ENCODE assay signal across 14 cellular contexts in the genomic region with DNA sequence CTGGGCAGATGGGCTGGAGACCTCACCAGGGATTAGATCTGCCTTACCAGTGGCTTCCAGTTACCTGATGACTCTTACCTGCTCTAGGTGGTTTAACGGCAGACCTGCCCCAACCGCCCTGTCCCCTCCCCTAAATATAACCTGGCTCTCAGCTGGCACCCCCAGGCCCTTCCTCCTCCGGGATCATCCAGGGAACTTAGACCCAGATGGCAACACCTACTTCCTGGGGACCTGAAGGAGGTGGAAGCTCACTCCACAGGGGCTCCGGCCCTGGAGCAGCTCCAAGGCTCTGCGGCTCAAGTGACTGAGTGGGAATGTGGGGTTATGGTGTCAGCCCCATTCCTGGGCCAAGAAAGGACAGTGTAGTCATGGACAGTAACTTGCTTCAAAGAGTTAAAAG.
"Had no signal": no experiment of that assay in that cellular context is flagged by ENCODE, and none has a peak within 500 bp of the region (broad histone marks: within the 10 kb centered on the region; RNA-seq: fewer than 3 reads in every experiment).

No MANE protein-coding gene starts in this region.

- H3K9me3 ChIP-seq: ovary, thyroid gland had no signal

- ATAC-seq: stimulated activated memory B cell treated with anti-CD40 and anti-IgM and Interleukin-4, amounts not matched to agents 10 μg/mL and 1 μg/mL and 100 μg/mL, for 72 hours had no signal

- H3K4me3 ChIP-seq: hepatocyte, ovary, thyroid gland had no signal

- H2AFZ ChIP-seq: hepatocyte had no signal

- H3K4me3 Mint-ChIP-seq: activated CD4-positive, alpha-beta T cell treated with anti-CD3 and anti-CD28 coated beads, Interleukin-2, amount 10 ng/mL, durations not matched to agents 7 days and 5 days; activated naive CD8-positive, alpha-beta T cell; stimulated activated memory B cell treated with anti-CD40 and anti-IgM and Interleukin-4, amounts not matched to agents 10 μg/mL and 1 μg/mL and 100 μg/mL, for 72 hours; T-helper 2 cell treated with Interferon-gamma antibody and Interleukin-4, amounts not matched to agents 5 μg/mL and 100 μg/mL, for 36 hours had no signal

- H3K9me3 Mint-ChIP-seq: activated CD4-positive, alpha-beta T cell treated with anti-CD3 and anti-CD28 coated beads, Interleukin-2, amount 10 ng/mL, durations not matched to agents 7 days and 5 days; T-helper 2 cell treated with Interferon-gamma antibody and Interleukin-4, amounts not matched to agents 5 μg/mL and 100 μg/mL, for 36 hours had no signal

- H3K27me3 Mint-ChIP-seq: activated CD4-positive, alpha-beta T cell treated with anti-CD3 and anti-CD28 coated beads, Interleukin-2, amount 10 ng/mL, durations not matched to agents 7 days and 5 days had no signal

- H3K36me3 Mint-ChIP-seq: activated naive CD8-positive, alpha-beta T cell; stimulated activated memory B cell treated with anti-CD40 and anti-IgM and Interleukin-4, amounts not matched to agents 10 μg/mL and 1 μg/mL and 100 μg/mL, for 72 hours had no signal

- H3K4me1 Mint-ChIP-seq: activated CD4-positive, alpha-beta T cell treated with anti-CD3 and anti-CD28 coated beads, Interleukin-2, amount 10 ng/mL, durations not matched to agents 7 days and 5 days; stimulated activated memory B cell treated with anti-CD40 and anti-IgM and Interleukin-4, amounts not matched to agents 10 μg/mL and 1 μg/mL and 100 μg/mL, for 72 hours had no signal

- H3K27ac ChIP-seq: brain microvascular endothelial cell, hepatocyte, ovary, thyroid gland had no signal

- H3K36me3 ChIP-seq: brain microvascular endothelial cell, ovary, thyroid gland had no signal

- DNase-seq: activated CD4-positive, alpha-beta T cell treated with anti-CD3 and anti-CD28 coated beads, Interleukin-2, amount 10 ng/mL, durations not matched to agents 7 days and 5 days; activated CD8-positive, alpha-beta memory T cell treated with anti-CD3 and anti-CD28 coated beads, Interleukin-2, amount 50 U/mL, for 48 hours; activated gamma-delta T cell treated with Interleukin-2 at 50 U/mL for 16 hours; amygdala; brain microvascular endothelial cell; dermis blood vessel endothelial cell; kidney glomerular epithelial cell; stimulated activated CD4-positive, alpha-beta T cell treated with anti-CD3 and anti-CD28 coated beads, Interleukin-2, amount 100 ng/mL, for 48 hours had no signal

- H3K27ac Mint-ChIP-seq: activated CD4-positive, alpha-beta T cell treated with anti-CD3 and anti-CD28 coated beads, Interleukin-2, amount 10 ng/mL, durations not matched to agents 7 days and 5 days; activated naive CD8-positive, alpha-beta T cell; stimulated activated memory B cell treated with anti-CD40 and anti-IgM and Interleukin-4, amounts not matched to agents 10 μg/mL and 1 μg/mL and 100 μg/mL, for 72 hours; T-helper 2 cell treated with Interferon-gamma antibody and Interleukin-4, amounts not matched to agents 5 μg/mL and 100 μg/mL, for 36 hours had no signal

- H3K79me2 ChIP-seq: hepatocyte had no signal

- H3K4me2 ChIP-seq: hepatocyte had no signal

- H3K27me3 ChIP-seq: brain microvascular endothelial cell, ovary, thyroid gland had no signal
